Comparison of ENCODE assay signal across 15 cellular contexts in genomic region chr14:66998013-66998412, GRCh38.
"Had no signal": no experiment of that assay in that cellular context is flagged by ENCODE, and none has a peak within 500 bp of the region (broad histone marks: within the 10 kb centered on the region; RNA-seq: fewer than 3 reads in every experiment).

No MANE protein-coding gene starts in this region.

- FAIRE-seq: keratinocyte had no signal

- H3K9me3 ChIP-seq: left ventricle myocardium inferior, psoas muscle, sigmoid colon, tibial nerve had no signal

- H3K4me3 ChIP-seq: left ventricle myocardium inferior, psoas muscle, sigmoid colon, tibial nerve had no signal

- H3K27me3 Mint-ChIP-seq: activated naive CD8-positive, alpha-beta T cell; memory B cell had no signal

- H3K4me1 Mint-ChIP-seq: endodermal cell, memory B cell, nephron progenitor cell had no signal

- H3K4me3 Mint-ChIP-seq: activated naive CD8-positive, alpha-beta T cell; endodermal cell; memory B cell; nephron progenitor cell; T-helper 1 cell treated with Interleukin-12 subunit alpha and Interleukin-12 subunit beta and Interleukin-4 antibody, amounts not matched to agents 30 μg/mL and 1 μg/mL, for 36 hours had no signal

- H3K4me1 ChIP-seq: left ventricle myocardium inferior, psoas muscle, sigmoid colon, tibial nerve had no signal

- H3K27ac ChIP-seq: left ventricle myocardium inferior, psoas muscle, sigmoid colon, tibial nerve had no signal

- DNase-seq: anterior cingulate cortex, cerebellar nuclear complex, endodermal cell, erythroblast, left ventricle myocardium inferior, nephron progenitor cell, psoas muscle, SHP77, sigmoid colon had no signal

- H3K27me3 ChIP-seq: sigmoid colon, tibial nerve had no signal

- H3K36me3 ChIP-seq: sigmoid colon had no signal

- H3K9me3 Mint-ChIP-seq: activated T-helper 2 cell treated with anti-CD3 and anti-CD28 coated beads, Interferon-gamma antibody, Interleukin-2, Interleukin-4, amounts not matched to agents 10 μg/mL and 5 μg/mL and 100 μg/mL, durations not matched to agents 14 hours and 24 hours and 36 hours; endodermal cell; memory B cell; nephron progenitor cell; T-helper 1 cell treated with Interleukin-12 subunit alpha and Interleukin-12 subunit beta and Interleukin-4 antibody, amounts not matched to agents 30 μg/mL and 1 μg/mL, for 36 hours had no signal

- H3K27ac Mint-ChIP-seq: activated naive CD8-positive, alpha-beta T cell; activated T-helper 2 cell treated with anti-CD3 and anti-CD28 coated beads, Interferon-gamma antibody, Interleukin-2, Interleukin-4, amounts not matched to agents 10 μg/mL and 5 μg/mL and 100 μg/mL, durations not matched to agents 14 hours and 24 hours and 36 hours; endodermal cell; memory B cell; nephron progenitor cell; T-helper 1 cell treated with Interleukin-12 subunit alpha and Interleukin-12 subunit beta and Interleukin-4 antibody, amounts not matched to agents 30 μg/mL and 1 μg/mL, for 36 hours had no signal

- ATAC-seq: psoas muscle had no signal
